Comparison of ENCODE assay signal across 16 cellular contexts in genomic region chr16:69831212-69832123, GRCh38.
DNase-seq lines count a peak whose midpoint lies in the region; ATAC-seq and TF ChIP-seq lines count a peak whose summit lies in the region.
"Had no signal": no experiment of that assay in that cellular context is flagged by ENCODE, and none has a peak within 500 bp of the region (broad histone marks: within the 10 kb centered on the region; RNA-seq: fewer than 3 reads in every experiment).

No MANE protein-coding gene starts in this region.

- DNase-seq in EH (ENCODE audit: low read depth) (peak; percentile 49), adrenal gland (no peak), hepatocyte (ENCODE audit: low spot score) (no peak), NCI-H1436 treated with DMSO at 0.1 percent for 48 hours (lab: John Stamatoyannopoulos, UW) (no peak), NCI-H187 treated with DMSO at 0.1 percent for 48 hours (lab: John Stamatoyannopoulos, UW) (no peak), COLO829 (ENCODE audit: low spot score) (no peak)
- DNase-seq: activated B cell treated with CpG ODN at 0.5 μM for 24 hours; activated T-cell treated with anti-CD3 and anti-CD28 coated beads, Interleukin-2, amount 50 U/mL, for 72 hours; cerebellar nuclear complex; glutamatergic neuron; NCI-H1092 treated with DMSO at 0.1 percent for 48 hours; NCI-H748 treated with DMSO at 0.1 percent for 48 hours had no signal

- intact Hi-C loops in adrenal gland (cut with DNase I), result no loop called here

- no peak for TF ChIP-seq CTCF in adrenal gland (IDR thresholded peaks at IDR 0.05)
- TF ChIP-seq CTCF in hepatocyte (IDR thresholded peaks at IDR 0.05; ENCODE audit: poor library complexity), result no peak

- H2AFZ ChIP-seq in hepatocyte, result no peak overlapping the region

- H3K27me3 ChIP-seq in adrenal gland (no peaks in the 10 kb centered on the region), hepatocyte (no peaks in the 10 kb centered on the region), stomach smooth muscle (ENCODE audit: control insufficient read depth in 1 of 2, insufficient read depth in 2 of 2, low read length in 2 of 2) (no peaks in the 10 kb centered on the region)
- H3K27me3 ChIP-seq: tibial nerve had no signal

- H3K4me1 ChIP-seq in adrenal gland (replicated peaks in 1 of 2), result peaks cover 32 to 39% of the 10 kb centered on the region in 2 donors
- peaks cover 39% of the 10 kb centered on the region for H3K4me1 ChIP-seq in hepatocyte (ENCODE audit: insufficient read depth)
- H3K4me1 ChIP-seq in stomach smooth muscle (ENCODE audit: control insufficient read depth, insufficient read depth, low read length), result peaks cover 34% of the 10 kb centered on the region

- H4K20me1 ChIP-seq in hepatocyte (ENCODE audit: insufficient read depth, poor library complexity, severe bottlenecking), result no peaks in the 10 kb centered on the region

- no peak for ATAC-seq in GM19452 (IDR thresholded peaks at IDR 0.05; ENCODE audit: unreplicated experiment)
- ATAC-seq: activated T-cell treated with anti-CD3 and anti-CD28 coated beads, Interleukin-2, amount 50 U/mL, for 72 hours had no signal

- 68 to 74% (median 70%) methylated on average over 13 of the region's 13 CpGs for WGBS in adrenal gland, 4 donors
- 69% methylated on average over 13 of the region's 13 CpGs for WGBS in hepatocyte (ENCODE audit: low lambda C conversion rate, missing lambda C conversion rate)

- no peak for TF ChIP-seq POLR2A in adrenal gland (IDR thresholded peaks at IDR 0.05)

- H3K27ac ChIP-seq in adrenal gland, result peak overlapping the region in 4 of 5 donors; percentile 15 to 80 (median 75)
- peak overlapping the region; percentile 97 for H3K27ac ChIP-seq in hepatocyte
- peak overlapping the region; percentile 85 for H3K27ac ChIP-seq in stomach smooth muscle (ENCODE audit: low read length)
- H3K27ac ChIP-seq: SK-N-MC had no signal

- peak overlapping the region in 1 of 2 donors; percentile 68 for H3K9ac ChIP-seq in stomach smooth muscle (ENCODE audit: low read length in 2 of 2)

- no peak overlapping the region for H3K4me3 ChIP-seq in adrenal gland
- no peak overlapping the region for H3K4me3 ChIP-seq in hepatocyte
- no peak overlapping the region for H3K4me3 ChIP-seq in stomach smooth muscle (ENCODE audit: low read length in 2 of 2)
- H3K4me3 ChIP-seq: SK-N-MC, tibial nerve had no signal

- H3K79me2 ChIP-seq in hepatocyte, result no peaks in the 10 kb centered on the region

- H3K9me3 ChIP-seq in adrenal gland (replicated peaks in 1 of 3), result no peaks in the 10 kb centered on the region
- no peaks in the 10 kb centered on the region for H3K9me3 ChIP-seq in hepatocyte (ENCODE audit: low read depth)
- no peaks in the 10 kb centered on the region for H3K9me3 ChIP-seq in stomach smooth muscle (ENCODE audit: control insufficient read depth in 2 of 2, low read length in 2 of 2)
- H3K9me3 ChIP-seq: tibial nerve had no signal

- H3K36me3 ChIP-seq in adrenal gland (replicated peaks in 1 of 2), result no peaks in the 10 kb centered on the region
- H3K36me3 ChIP-seq in hepatocyte (replicated peaks; ENCODE audit: insufficient read depth, low read depth), result no peaks in the 10 kb centered on the region
- no peaks in the 10 kb centered on the region for H3K36me3 ChIP-seq in stomach smooth muscle (ENCODE audit: control insufficient read depth in 2 of 2, insufficient read depth in 2 of 2, low read length in 2 of 2)

- no peaks in the 10 kb centered on the region for H3K9me2 ChIP-seq in hepatocyte (replicated peaks; ENCODE audit: insufficient read depth)

- peak overlapping the region; percentile 41 for H3K4me2 ChIP-seq in hepatocyte
